ENCODE assay signal across 31 cellular contexts in the genomic region with DNA sequence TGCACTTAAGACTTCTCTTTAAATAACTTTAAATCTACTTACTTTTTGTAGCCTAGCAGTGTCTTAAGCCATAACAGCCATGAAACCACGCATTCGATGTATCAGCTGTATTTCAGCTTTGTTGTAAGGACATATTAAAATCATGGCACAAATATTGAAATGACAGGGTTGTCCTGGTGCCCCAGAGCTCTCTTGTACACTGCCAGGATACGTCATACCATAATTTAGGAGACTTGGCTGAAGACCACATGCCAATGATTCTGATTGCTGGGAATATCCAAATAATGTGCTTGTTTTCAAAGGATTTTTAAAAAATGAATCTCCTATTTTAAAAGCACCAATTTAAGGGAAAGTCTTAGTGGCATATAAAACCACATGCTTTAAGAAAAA.
"Had no signal": no experiment of that assay in that cellular context is flagged by ENCODE, and none has a peak within 500 bp of the region (broad histone marks: within the 10 kb centered on the region; RNA-seq: fewer than 3 reads in every experiment).

No MANE protein-coding gene starts in this region.

- ATAC-seq: activated CD4-positive, CD25-positive, alpha-beta regulatory T cell treated with anti-CD3 and anti-CD28 coated beads, Interleukin-2, amount 50 U/mL, for 24 hours; gastrocnemius medialis; sciatic nerve; stimulated activated naive CD8-positive, alpha-beta T cell treated with anti-CD3 and anti-CD28 coated beads, Interleukin-15, amount 100 ng/mL, for 72 hours had no signal

- H3K27me3 Mint-ChIP-seq: activated naive CD4-positive, alpha-beta T cell treated with anti-CD3 and anti-CD28 coated beads, Interleukin-2, amount 10 ng/mL, durations not matched to agents 7 days and 5 days; brain; progenitor cell of endocrine pancreas; stimulated activated naive CD8-positive, alpha-beta T cell treated with anti-CD3 and anti-CD28 coated beads, Interleukin-15, amount 100 ng/mL, for 72 hours; type B pancreatic cell had no signal

- H3K4me1 ChIP-seq: uterus had no signal

- H3K4me1 Mint-ChIP-seq: activated naive CD4-positive, alpha-beta T cell treated with anti-CD3 and anti-CD28 coated beads, Interleukin-2, amount 10 ng/mL, durations not matched to agents 7 days and 5 days had no signal

- H3K27me3 ChIP-seq: ascending aorta, cardiac muscle cell, dorsolateral prefrontal cortex, gastrocnemius medialis, ovary, uterus had no signal

- H3K9me3 Mint-ChIP-seq: activated naive CD4-positive, alpha-beta T cell treated with anti-CD3 and anti-CD28 coated beads, Interleukin-2, amount 10 ng/mL, durations not matched to agents 7 days and 5 days; T-helper 2 cell treated with Interferon-gamma antibody and Interleukin-4, amounts not matched to agents 5 μg/mL and 100 μg/mL, for 36 hours had no signal

- H3K4me3 Mint-ChIP-seq: activated naive CD4-positive, alpha-beta T cell treated with anti-CD3 and anti-CD28 coated beads, Interleukin-2, amount 10 ng/mL, durations not matched to agents 7 days and 5 days; activated naive CD8-positive, alpha-beta T cell treated with anti-CD3 and anti-CD28 coated beads, Interleukin-2, amount 10 ng/mL, durations not matched to agents 7 days and 5 days; activated T-helper 1 cell treated with anti-CD3 and anti-CD28 coated beads, Interleukin-12 subunit alpha, Interleukin-12 subunit beta, Interleukin-2, Interleukin-4 antibody, amounts not matched to agents 30 ng/mL and 10 ng/mL and 1 ng/mL, durations not matched to agents 14 hours and 24 hours and 36 hours; nephron progenitor cell; stimulated activated naive CD8-positive, alpha-beta T cell treated with anti-CD3 and anti-CD28 coated beads, Interleukin-15, amount 100 ng/mL, for 72 hours; T-helper 2 cell treated with Interferon-gamma antibody and Interleukin-4, amounts not matched to agents 5 μg/mL and 100 μg/mL, for 36 hours; type B pancreatic cell had no signal

- H3K9me3 ChIP-seq: ascending aorta, gastrocnemius medialis, ovary, uterus had no signal

- H3K4me3 ChIP-seq: ascending aorta, cardiac muscle cell, coronary artery, dorsolateral prefrontal cortex, gastrocnemius medialis, ovary, skin epidermis, uterus had no signal

- H3K27ac ChIP-seq: ascending aorta, cardiac muscle cell, coronary artery, gastrocnemius medialis, ovary, skin epidermis, uterus had no signal

- H3K36me3 ChIP-seq: ovary, uterus had no signal

- H3K27ac Mint-ChIP-seq: activated naive CD4-positive, alpha-beta T cell treated with anti-CD3 and anti-CD28 coated beads, Interleukin-2, amount 10 ng/mL, durations not matched to agents 7 days and 5 days; activated naive CD8-positive, alpha-beta T cell treated with anti-CD3 and anti-CD28 coated beads, Interleukin-2, amount 10 ng/mL, durations not matched to agents 7 days and 5 days; activated T-helper 1 cell treated with anti-CD3 and anti-CD28 coated beads, Interleukin-12 subunit alpha, Interleukin-12 subunit beta, Interleukin-2, Interleukin-4 antibody, amounts not matched to agents 30 ng/mL and 10 ng/mL and 1 ng/mL, durations not matched to agents 14 hours and 24 hours and 36 hours; brain; nephron progenitor cell; stimulated activated naive CD8-positive, alpha-beta T cell treated with anti-CD3 and anti-CD28 coated beads, Interleukin-15, amount 100 ng/mL, for 72 hours; T-helper 2 cell treated with Interferon-gamma antibody and Interleukin-4, amounts not matched to agents 5 μg/mL and 100 μg/mL, for 36 hours had no signal

- DNase-seq: activated CD4-positive, alpha-beta T cell treated with anti-CD3 and anti-CD28 coated beads for 48 hours; activated CD4-positive, alpha-beta T cell treated with anti-CD3 and anti-CD28 coated beads, Interleukin-2, amount 50 U/mL, for 48 hours; activated CD8-positive, alpha-beta memory T cell treated with anti-CD3 and anti-CD28 coated beads, Interleukin-2, amount 50 U/mL, for 4 hours; activated gamma-delta T cell; activated naive CD4-positive, alpha-beta T cell treated with anti-CD3 and anti-CD28 coated beads, Interleukin-2, amount 10 ng/mL, durations not matched to agents 7 days and 5 days; activated naive CD8-positive, alpha-beta T cell treated with anti-CD3 and anti-CD28 coated beads, Interleukin-2, amount 10 ng/mL, durations not matched to agents 7 days and 5 days; activated T-cell treated with anti-CD3 and anti-CD28 coated beads, Interleukin-2, amount 50 U/mL, for 1 hour; dorsolateral prefrontal cortex; effector memory CD4-positive, alpha-beta T cell; erythroblast; gastrocnemius medialis; hypothalamus; nephron progenitor cell; ovary; stimulated activated CD4-positive, alpha-beta T cell treated with anti-CD3 and anti-CD28 coated beads, Interleukin-12 subunit alpha, Interleukin-12 subunit beta, amount 100 ng/mL, for 4 hours; stimulated activated CD4-positive, alpha-beta T cell treated with anti-CD3 and anti-CD28 coated beads, Interleukin-4, amount 100 ng/mL, for 1 hour; stimulated activated naive CD8-positive, alpha-beta T cell treated with anti-CD3 and anti-CD28 coated beads, Interleukin-15, amount 100 ng/mL, for 72 hours; substantia nigra; T-helper 1 cell; uterus had no signal
